In the genomic region with DNA sequence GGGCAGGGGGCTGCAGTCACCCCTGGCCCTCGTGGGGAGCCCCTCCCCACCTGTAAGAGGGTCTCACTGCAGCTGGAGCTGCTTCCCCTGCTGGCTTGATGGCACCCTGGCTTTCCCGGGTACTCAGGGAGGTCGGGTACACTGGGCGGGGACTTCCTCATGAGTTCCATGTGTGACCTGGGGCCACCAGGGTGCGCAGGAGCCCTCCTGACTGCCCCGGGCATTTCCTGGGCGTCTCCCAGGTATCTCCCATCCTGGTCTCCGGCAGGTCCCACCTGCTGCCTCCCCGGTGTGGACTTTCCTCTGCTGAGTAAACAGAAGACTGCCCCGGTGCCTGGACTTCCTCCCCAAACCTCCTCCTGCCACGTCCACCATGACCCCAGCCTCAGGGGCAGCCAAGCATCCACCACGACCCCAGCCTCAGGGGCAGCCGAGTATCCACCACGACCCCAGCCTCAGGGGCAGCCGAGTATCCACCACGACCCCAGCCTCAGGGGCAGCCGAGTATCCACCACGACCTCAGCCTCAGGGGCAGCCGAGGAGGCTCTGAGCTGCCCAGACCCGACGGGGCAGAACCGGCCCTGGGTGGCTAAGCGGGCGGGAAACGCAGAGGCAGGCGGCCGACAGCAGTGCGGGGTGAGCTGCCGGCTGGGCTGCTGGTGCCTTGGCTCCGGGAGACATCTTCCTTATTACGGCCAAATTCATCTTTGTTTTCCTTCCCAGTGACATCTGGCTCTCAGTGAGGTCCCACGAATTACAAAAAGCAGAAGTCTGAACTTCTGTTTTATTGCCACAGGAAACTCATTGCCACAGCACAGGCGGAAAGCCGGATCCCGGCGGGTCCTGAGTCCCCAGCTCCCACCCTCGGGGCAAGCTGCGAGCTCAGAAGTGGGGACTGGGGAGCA, we compare ENCODE assay signal across 9 cellular contexts. TPM values are rescaled to one million over a fixed set of nuclear protein-coding genes. Genes with fewer than 3 reads are reported as not detected.
DNase-seq lines count a peak whose midpoint lies in the region; ATAC-seq and TF ChIP-seq lines count a peak whose summit lies in the region.
"Had no signal": no experiment of that assay in that cellular context is flagged by ENCODE, and none has a peak within 500 bp of the region (broad histone marks: within the 10 kb centered on the region; RNA-seq: fewer than 3 reads in every experiment).

No MANE protein-coding gene starts in this region.

- H3K4me3 ChIP-seq in RWPE2 (ENCODE audit: severe bottlenecking) (no peak overlapping the region), right atrium auricular region (peak overlapping the region in 1 of 2 donors; percentile 8), thymus (ENCODE audit: low read length) (peak overlapping the region; percentile 88)

- H3K4me1 ChIP-seq in RWPE2 (ENCODE audit: insufficient read depth, poor library complexity, severe bottlenecking) (no peaks in the 10 kb centered on the region), right atrium auricular region (peaks cover 0 to 51% of the 10 kb centered on the region in 2 donors), thymus (ENCODE audit: control insufficient read depth, insufficient read depth, low read length) (peaks cover 35% of the 10 kb centered on the region)

- ATAC-seq in RWPE2 (ENCODE audit: low read depth), result peak; percentile 20; the same call in 1 of the 3 replicates
- no peak for ATAC-seq in HG03457 (IDR thresholded peaks at IDR 0.05; ENCODE audit: unreplicated experiment)

- peak; percentile 36 for DNase-seq in activated CD4-positive, alpha-beta T cell treated with anti-CD3 and anti-CD28 coated beads for 48 hours
- no peak for DNase-seq in activated CD4-positive, alpha-beta T cell treated with anti-CD3 and anti-CD28 coated beads, Interleukin-2, amount 50 U/mL, for 4 hours
- DNase-seq in RWPE2 (ENCODE audit: low spot score) (no peak), right atrium auricular region (ENCODE audit: low spot score) (peak; percentile 68), COLO829 (ENCODE audit: low spot score) (no peak), NCI-H748 treated with DMSO at 0.1 percent for 48 hours (lab: John Stamatoyannopoulos, UW) (no peak)

- H3K9me3 ChIP-seq in RWPE2 (ENCODE audit: severe bottlenecking) (no peaks in the 10 kb centered on the region), right atrium auricular region (no peaks in the 10 kb centered on the region), thymus (ENCODE audit: control insufficient read depth) (no peaks in the 10 kb centered on the region)

- TF ChIP-seq CTCF in RWPE2 (IDR thresholded peaks at IDR 0.05; ENCODE audit: poor library complexity, severe bottlenecking) (no peak), right atrium auricular region (IDR thresholded peaks at IDR 0.05) (no peak)

- H3K27me3 ChIP-seq in RWPE2 (ENCODE audit: insufficient read depth, poor library complexity, severe bottlenecking), result peaks cover 34% of the 10 kb centered on the region
- H3K27me3 ChIP-seq in right atrium auricular region, result no peaks in the 10 kb centered on the region
- H3K27me3 ChIP-seq in thymus (ENCODE audit: control insufficient read depth, insufficient read depth), result no peaks in the 10 kb centered on the region

- WGBS in thymus, result 7% methylated on average over 38 of the region's 38 CpGs

- H3K27ac ChIP-seq in RWPE2 (ENCODE audit: poor library complexity, severe bottlenecking) (no peak overlapping the region), right atrium auricular region (peak overlapping the region; percentile 62 to 66), thymus (ENCODE audit: low read depth) (peak overlapping the region; percentile 15)
- H3K27ac ChIP-seq: RWPE1 had no signal

- H3K36me3 ChIP-seq in RWPE2 (ENCODE audit: low read depth), result no peaks in the 10 kb centered on the region
- no peaks in the 10 kb centered on the region for H3K36me3 ChIP-seq in right atrium auricular region
- peaks cover 40% of the 10 kb centered on the region for H3K36me3 ChIP-seq in thymus (ENCODE audit: control insufficient read depth, insufficient read depth)

RNA-seq across cellular contexts. Expression of gene CBFA2T3, which starts 40.7 kb away (rescaled TPM):
- 1 to 10 TPM; 1.1 to 2.6 TPM for total RNA-seq in right atrium auricular region
- polyA plus RNA-seq in thymus, result 19.1 TPM

Comparison
In these comparisons a context has a peak if more than half of its experiments do, and no peak if none do; other contexts are left out.
1. DNase-seq: peak in activated CD4-positive, alpha-beta T cell treated with anti-CD3 and anti-CD28 coated beads for 48 hours (single experiment) and right atrium auricular region (single experiment); none in activated CD4-positive, alpha-beta T cell treated with anti-CD3 and anti-CD28 coated beads, Interleukin-2, amount 50 U/mL, for 4 hours (0 of 2), RWPE2 (single experiment), COLO829 (single experiment) and NCI-H748 treated with DMSO at 0.1 percent for 48 hours (single experiment).